34 cellular contexts compared by ENCODE assay signal in the genomic region with DNA sequence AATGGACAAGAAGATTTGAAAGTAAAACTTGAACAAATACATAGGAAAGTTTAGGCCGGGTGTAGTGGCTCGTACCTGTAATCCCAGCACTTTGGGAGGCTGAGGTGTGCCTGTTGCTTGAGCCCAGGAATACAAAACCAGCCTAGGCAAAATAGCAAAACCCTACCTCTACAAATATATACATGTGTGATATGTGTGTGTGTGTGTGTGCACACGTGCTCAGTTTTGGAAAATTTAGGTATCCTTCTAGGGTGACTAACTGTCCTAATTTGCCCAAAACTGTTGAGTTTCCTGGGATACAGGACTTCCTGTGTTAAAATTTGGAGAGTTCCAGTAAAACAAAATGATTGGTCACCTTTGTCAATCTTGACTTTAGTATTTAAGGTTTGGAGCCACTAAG.
A peak's percentile ranks its signal among the peaks of the same experiment; 100 is the strongest.
DNase-seq lines count a peak whose midpoint lies in the region; ATAC-seq, FAIRE-seq and TF ChIP-seq lines count a peak whose summit lies in the region.
"Had no signal": no experiment of that assay in that cellular context is flagged by ENCODE, and none has a peak within 500 bp of the region (broad histone marks: within the 10 kb centered on the region; RNA-seq: fewer than 3 reads in every experiment).

No MANE protein-coding gene starts in this region.

- H3K4ac ChIP-seq in H1 (replicated peaks; ENCODE audit: insufficient read length, low read depth, low read length): no peak overlapping the region

- no peaks in the 10 kb centered on the region for H4K20me1 ChIP-seq in HepG2 (ENCODE audit: insufficient read depth, low read length)
- no peaks in the 10 kb centered on the region for H4K20me1 ChIP-seq in GM23338 (replicated peaks; ENCODE audit: insufficient read depth)
- no peaks in the 10 kb centered on the region for H4K20me1 ChIP-seq in H1 (replicated peaks in 1 of 2; ENCODE audit: control insufficient read depth in 1 of 2, insufficient read depth in 2 of 2, low read length in 2 of 2)
- H4K20me1 ChIP-seq: BLaER1; BLaER1 treated with 17β-estradiol and CSF1 and Interleukin-3, amounts not matched to agents 10 nM and 100 nM had no signal

- no peaks in the 10 kb centered on the region for H3K23me2 ChIP-seq in H1 (ENCODE audit: low read depth, low read length)

- no peaks in the 10 kb centered on the region for H3K9me2 ChIP-seq in GM23338 (ENCODE audit: insufficient read depth)

- no peaks in the 10 kb centered on the region for H3K79me1 ChIP-seq in H1 (ENCODE audit: low read depth, low read length)

- no peak overlapping the region for H3K27ac Mint-ChIP-seq in GM23338
- H3K27ac Mint-ChIP-seq in CD4-positive, alpha-beta T cell: no peak overlapping the region
- H3K27ac Mint-ChIP-seq: B cell; CD14-positive monocyte; CD4-positive, CD25-positive, alpha-beta regulatory T cell; CD8-positive, alpha-beta memory T cell; CD8-positive, alpha-beta T cell had no signal

- no peaks in the 10 kb centered on the region for H3K27me3 ChIP-seq in HepG2 (ENCODE audit: control insufficient read depth in 1 of 2, insufficient read depth in 2 of 2, low read length in 2 of 2)
- H3K27me3 ChIP-seq in right lobe of liver: no peaks in the 10 kb centered on the region
- H3K27me3 ChIP-seq in GM23338 (ENCODE audit: insufficient read depth): no peaks in the 10 kb centered on the region
- no peaks in the 10 kb centered on the region for H3K27me3 ChIP-seq in H1 (replicated peaks in 1 of 4; ENCODE audit: control insufficient read depth in 3 of 4, extremely low read depth in 1 of 4, insufficient read depth in 3 of 4, low read length in 3 of 4)
- no peaks in the 10 kb centered on the region for H3K27me3 ChIP-seq in CD4-positive, alpha-beta T cell (ENCODE audit: control insufficient read depth, insufficient read depth, low read length)
- H3K27me3 ChIP-seq: BE2C; BLaER1; BLaER1 treated with 17β-estradiol and CSF1 and Interleukin-3, amounts not matched to agents 10 nM and 100 nM had no signal

- no peak overlapping the region for H3K18ac ChIP-seq in H1 (ENCODE audit: extremely low read depth, low read length)

- peak overlapping the region; percentile 64 for H2BK120ac ChIP-seq in H1 (replicated peaks; ENCODE audit: low read depth, low read length)

- no peaks in the 10 kb centered on the region for H3K36me3 ChIP-seq in HepG2 (replicated peaks in 1 of 2; ENCODE audit: control insufficient read depth in 1 of 2, insufficient read depth in 2 of 2, low read length in 2 of 2)
- H3K36me3 ChIP-seq in right lobe of liver: no peaks in the 10 kb centered on the region
- no peaks in the 10 kb centered on the region for H3K36me3 ChIP-seq in GM23338 (ENCODE audit: insufficient read depth)
- H3K36me3 ChIP-seq in H1 (ENCODE audit: control insufficient read depth in 2 of 4, insufficient read depth in 4 of 4, low read length in 3 of 4): no peaks in the 10 kb centered on the region
- H3K36me3 ChIP-seq: BE2C; BLaER1; BLaER1 treated with 17β-estradiol and CSF1 and Interleukin-3, amounts not matched to agents 10 nM and 100 nM had no signal

- WGBS in HepG2 (ENCODE audit: low lambda C conversion rate): under 1% methylated on average over 3 of the region's 3 CpGs
- WGBS in right lobe of liver (ENCODE audit: insufficient coverage, low coverage, low lambda C conversion rate, missing lambda C conversion rate): 94% methylated on average over 3 of the region's 3 CpGs
- 91% methylated on average over 3 of the region's 3 CpGs; no CpG with 5 or more reads in 1 of the 2 experiments for WGBS in H1 (ENCODE audit: extremely low coverage in 1 of 2, insufficient coverage in 1 of 2, insufficient read length in 1 of 2, insufficient replicate concordance in 2 of 2, low coverage in 1 of 2, low lambda C conversion rate in 2 of 2, missing lambda C conversion rate in 1 of 2), 2 experiments

- H2BK15ac ChIP-seq in H1 (ENCODE audit: low read length): no peak overlapping the region

- in situ Hi-C loops in HepG2 (cut with HindIII; ENCODE audit: extremely low pct_ligation_motif_present, low pct_unique_long_range_greater_than_20kb): no loop called here

- no peaks in the 10 kb centered on the region for H3F3A ChIP-seq in GM23338 (replicated peaks; ENCODE audit: low read depth)

- TF ChIP-seq POLR2A in HepG2 (IDR thresholded peaks at IDR 0.05; ENCODE audit: insufficient read depth in 1 of 2, low read depth in 2 of 2, low read length in 2 of 2) (no peak), right lobe of liver (IDR thresholded peaks at IDR 0.05) (no peak), H1 (IDR thresholded peaks at IDR 0.05; ENCODE audit: control extremely low read depth in 1 of 2, low read depth in 2 of 2, low read length in 2 of 2) (no peak)

- H2AK5ac ChIP-seq in H1 (ENCODE audit: low read depth, low read length): no peak overlapping the region

- H4K91ac ChIP-seq in H1 (replicated peaks; ENCODE audit: insufficient read length, low read length): no peak overlapping the region

- ATAC-seq in HepG2 (no peak), right lobe of liver (no peak), GM23338 (no peak)
- ATAC-seq in CD4-positive, alpha-beta T cell (ENCODE audit: poor library complexity): no peak
- ATAC-seq: A549; CD8-positive, alpha-beta T cell had no signal

- H2AFZ ChIP-seq in HepG2 (ENCODE audit: low read length) (no peak overlapping the region), GM23338 (peak overlapping the region; percentile 69; the same call in 1 of the 2 replicates), H1 (ENCODE audit: low read length) (no peak overlapping the region)

- H4K5ac ChIP-seq in H1 (ENCODE audit: insufficient read length, low read depth, low read length): no peak overlapping the region

- POLR2A ChIA-PET in HepG2 (lab: Yijun Ruan, JAX): no interaction called here
- POLR2A ChIA-PET in H1 (lab: Charles Lee; ENCODE audit: partially characterized antibody): no interaction called here
- POLR2A ChIA-PET in CD4-positive, alpha-beta T cell (lab: Charles Lee): no interaction called here

- H3K9ac ChIP-seq in HepG2 (ENCODE audit: insufficient read depth, low read depth, low read length) (no peak overlapping the region), H1 (replicated peaks in 1 of 4; ENCODE audit: extremely low read depth in 1 of 4, low read depth in 3 of 4, low read length in 3 of 4) (no peak overlapping the region)
- H3K9ac ChIP-seq: BLaER1; BLaER1 treated with 17β-estradiol and CSF1 and Interleukin-3, amounts not matched to agents 10 nM and 100 nM had no signal

- H3K79me2 ChIP-seq in HepG2 (ENCODE audit: insufficient read depth, low read length) (no peaks in the 10 kb centered on the region), GM23338 (replicated peaks; ENCODE audit: insufficient read depth) (no peaks in the 10 kb centered on the region), H1 (ENCODE audit: control insufficient read depth in 1 of 2, insufficient read depth in 2 of 2, low read length in 2 of 2) (no peaks in the 10 kb centered on the region)

- FAIRE-seq in HepG2 (lab: Jason Lieb, UNC) (no peak), H1 (lab: Jason Lieb, UNC) (no peak)
- FAIRE-seq: A204.1, A549, D721Med had no signal

- no peak overlapping the region for H3K4me3 Mint-ChIP-seq in GM23338
- H3K4me3 Mint-ChIP-seq in CD4-positive, alpha-beta T cell: no peak overlapping the region
- H3K4me3 Mint-ChIP-seq: B cell; CD14-positive monocyte; CD4-positive, alpha-beta memory T cell; CD4-positive, CD25-positive, alpha-beta regulatory T cell; CD8-positive, alpha-beta memory T cell; CD8-positive, alpha-beta T cell had no signal

- no peak overlapping the region for H2BK5ac ChIP-seq in H1 (ENCODE audit: low read depth, low read length)

- H3K4me1 ChIP-seq in HepG2 (ENCODE audit: insufficient read depth, low read length) (no peaks in the 10 kb centered on the region), right lobe of liver (no peaks in the 10 kb centered on the region), GM23338 (ENCODE audit: insufficient read depth) (peaks cover 7% of the 10 kb centered on the region; the same call in 1 of the 2 replicates), H1 (replicated peaks in 1 of 4; ENCODE audit: control insufficient read depth in 3 of 4, insufficient read depth in 4 of 4, low read length in 3 of 4) (no peaks in the 10 kb centered on the region)
- H3K4me1 ChIP-seq: A549; BLaER1; BLaER1 treated with 17β-estradiol and CSF1 and Interleukin-3, amounts not matched to agents 10 nM and 100 nM; Caco-2 had no signal

- no TSS peak for BruUV-seq in HepG2 (replicated peaks; lab: Mats Ljungman, UMichigan)

- H3K9me3 Mint-ChIP-seq in GM23338: peaks cover 8% of the 10 kb centered on the region; the same call in 2 of the 3 replicates
- H3K9me3 Mint-ChIP-seq in CD4-positive, alpha-beta T cell: peaks cover 18% of the 10 kb centered on the region

- no peak for DNase-seq in HepG2 (ENCODE audit: low spot score)
- DNase-seq in right lobe of liver: no peak
- DNase-seq in GM23338 (ENCODE audit: low spot score): no peak
- no peak for DNase-seq in H1 (ENCODE audit: low read depth in 1 of 2, low spot score in 2 of 2)
- no peak for DNase-seq in stimulated activated CD4-positive, alpha-beta T cell treated with anti-CD3 and anti-CD28 coated beads, Interleukin-4, amount 100 ng/mL, for 24 hours
- no peak for DNase-seq in CD4-positive, alpha-beta T cell
- DNase-seq: 8988T; ACHN; AML-193; BE2C; C1 segment of cervical spinal cord; Caco-2; Calu3; CD4-positive, alpha-beta memory T cell; CD4-positive, CD25-positive, alpha-beta regulatory T cell; CD8-positive, alpha-beta memory T cell; CD8-positive, alpha-beta T cell; COR-L47; DMS 273 treated with DMSO at 0.1 percent for 48 hours; DMS153; DMS53; DMS79; DMS79 treated with DMSO at 0.1 percent for 48 hours; DND-41; EL had no signal

- intact Hi-C loops in HepG2 (cut with micrococcal nuclease; ENCODE audit: unreplicated experiment) (no loop called here), right lobe of liver (cut with DNase I) (no loop called here)
- intact Hi-C loops in CD4-positive, alpha-beta T cell (cut with DNase I, micrococcal nuclease): no loop called here

- H3K4me3 ChIP-seq in HepG2 (replicated peaks in 1 of 3; ENCODE audit: insufficient read depth in 1 of 3, low read depth in 2 of 3, low read length in 3 of 3): no peak overlapping the region
- H3K4me3 ChIP-seq in right lobe of liver: no peak overlapping the region
- no peak overlapping the region for H3K4me3 ChIP-seq in GM23338
- no peak overlapping the region for H3K4me3 ChIP-seq in H1 (ENCODE audit: extremely low read depth in 1 of 4, insufficient read depth in 2 of 4, low read depth in 3 of 4, low read length in 4 of 4)
- H3K4me3 ChIP-seq: A549; BLaER1; BLaER1 treated with 17β-estradiol and CSF1 and Interleukin-3, amounts not matched to agents 10 nM and 100 nM had no signal

- TF ChIP-seq RAD21 in HepG2 (CRISPR knock-in tag; IDR thresholded peaks at IDR 0.05) (no peak), H1 (IDR thresholded peaks at IDR 0.05 in 1 of 2, conservative IDR thresholded peaks at IDR 0.05 in 1 of 2; ENCODE audit: low read depth in 2 of 2, low read length in 2 of 2) (no peak)

- no peak overlapping the region for H2BK20ac ChIP-seq in H1 (ENCODE audit: low read length)

- peaks cover 7% of the 10 kb centered on the region for H3K4me1 Mint-ChIP-seq in GM23338
- no peaks in the 10 kb centered on the region for H3K4me1 Mint-ChIP-seq in CD4-positive, alpha-beta T cell (ENCODE audit: low read depth)
- H3K4me1 Mint-ChIP-seq: B cell; CD14-positive monocyte; CD4-positive, alpha-beta memory T cell; CD4-positive, CD25-positive, alpha-beta regulatory T cell; CD8-positive, alpha-beta memory T cell had no signal

- H3K36me3 Mint-ChIP-seq in GM23338 (ENCODE audit: low read depth): peaks cover 3% of the 10 kb centered on the region; the same call in 2 of the 3 replicates
- no peaks in the 10 kb centered on the region for H3K36me3 Mint-ChIP-seq in CD4-positive, alpha-beta T cell (ENCODE audit: low read depth)
- H3K36me3 Mint-ChIP-seq: CD14-positive monocyte; CD4-positive, alpha-beta memory T cell; CD4-positive, CD25-positive, alpha-beta regulatory T cell; CD8-positive, alpha-beta memory T cell; CD8-positive, alpha-beta T cell had no signal

- CTCF ChIA-PET in HepG2 (lab: Yijun Ruan, JAX; ENCODE audit: low intra/inter-chr PET ratio, low total read pairs): no interaction called here
- CTCF ChIA-PET in H1 (lab: Charles Lee; ENCODE audit: partially characterized antibody): interaction anchor here (0.6 to 2.7 kb wide), 3 partner anchors 9 to 35 kb away, joined by 3 to 9 read pairs (median 3); no protein-coding TSS in a partner anchor
- CTCF ChIA-PET in CD4-positive, alpha-beta T cell (lab: Charles Lee): no interaction called here

- TF ChIP-seq EP300 in HepG2 (IDR thresholded peaks at IDR 0.05; ENCODE audit: low read depth in 2 of 2, low read length in 2 of 2) (no peak), HepG2 (CRISPR knock-in tag; IDR thresholded peaks at IDR 0.05; ENCODE audit: borderline replicate concordance) (no peak), H1 (IDR thresholded peaks at IDR 0.05; ENCODE audit: borderline replicate concordance in 1 of 2, low read depth in 2 of 2, low read length in 2 of 2) (no peak)

- no peak overlapping the region for H3K23ac ChIP-seq in H1 (ENCODE audit: insufficient read length)

- no peak for TF ChIP-seq CTCF in HepG2 (CRISPR knock-in tag; IDR thresholded peaks at IDR 0.05)
- TF ChIP-seq CTCF in right lobe of liver (IDR thresholded peaks at IDR 0.05): no peak
- TF ChIP-seq CTCF in GM23338 (conservative IDR thresholded peaks at IDR 0.05; ENCODE audit: low read depth in 2 of 2): no peak
- no peak for TF ChIP-seq CTCF in H1 (IDR thresholded peaks at IDR 0.05; ENCODE audit: control extremely low read depth in 1 of 3, insufficient read depth in 1 of 3, low read depth in 1 of 3, low read length in 3 of 3)
- no peak for TF ChIP-seq CTCF in CD4-positive, alpha-beta T cell (IDR thresholded peaks at IDR 0.05)

- no peak overlapping the region for H4K8ac ChIP-seq in H1 (ENCODE audit: extremely low read depth, insufficient read depth, low read length)

- no peak overlapping the region for H3K27ac ChIP-seq in HepG2 (ENCODE audit: extremely low read length, insufficient read depth, low read length)
- no peak overlapping the region for H3K27ac ChIP-seq in right lobe of liver
- no peak overlapping the region for H3K27ac ChIP-seq in GM23338 (ENCODE audit: low read depth)
- H3K27ac ChIP-seq in H1 (ENCODE audit: low read depth, low read length): no peak overlapping the region
- no peak overlapping the region for H3K27ac ChIP-seq in CD4-positive, alpha-beta T cell (ENCODE audit: low read depth, low read length)
- H3K27ac ChIP-seq: 22Rv1; A549; BLaER1; BLaER1 treated with 17β-estradiol and CSF1 and Interleukin-3, amounts not matched to agents 10 nM and 100 nM; C4-2B had no signal

- H3K4me2 ChIP-seq in HepG2 (ENCODE audit: low read depth, low read length): no peak overlapping the region
- no peak overlapping the region for H3K4me2 ChIP-seq in GM23338
- no peak overlapping the region for H3K4me2 ChIP-seq in H1 (ENCODE audit: insufficient read depth in 1 of 2, low read depth in 2 of 2, low read length in 2 of 2)
- H3K4me2 ChIP-seq: A549; BLaER1; BLaER1 treated with 17β-estradiol and CSF1 and Interleukin-3, amounts not matched to agents 10 nM and 100 nM had no signal

- H3K27me3 Mint-ChIP-seq in GM23338 (ENCODE audit: insufficient read depth, low read depth, poor library complexity): no peaks in the 10 kb centered on the region
- no peaks in the 10 kb centered on the region for H3K27me3 Mint-ChIP-seq in CD4-positive, alpha-beta T cell
- H3K27me3 Mint-ChIP-seq: B cell; CD4-positive, alpha-beta memory T cell; CD4-positive, CD25-positive, alpha-beta regulatory T cell had no signal

- H3K14ac ChIP-seq in H1 (ENCODE audit: insufficient read length): no peak overlapping the region

- no peak overlapping the region for H3K56ac ChIP-seq in H1 (replicated peaks; ENCODE audit: insufficient read length, low read depth, low read length)

- no peaks in the 10 kb centered on the region for H3K9me3 ChIP-seq in HepG2 (ENCODE audit: low read length)
- no peaks in the 10 kb centered on the region for H3K9me3 ChIP-seq in right lobe of liver
- H3K9me3 ChIP-seq in H1 (ENCODE audit: insufficient read depth in 2 of 2, low read depth in 1 of 2, low read length in 1 of 2): no peaks in the 10 kb centered on the region
- H3K9me3 ChIP-seq in CD4-positive, alpha-beta T cell (ENCODE audit: control insufficient read depth, low read length): no peaks in the 10 kb centered on the region
- H3K9me3 ChIP-seq: A549, BE2C, BLaER1, Caco-2 had no signal

- H2BK12ac ChIP-seq in H1 (ENCODE audit: low read depth, low read length): no peak overlapping the region
